Comparison of ENCODE assay signal across 29 cellular contexts in the genomic region with DNA sequence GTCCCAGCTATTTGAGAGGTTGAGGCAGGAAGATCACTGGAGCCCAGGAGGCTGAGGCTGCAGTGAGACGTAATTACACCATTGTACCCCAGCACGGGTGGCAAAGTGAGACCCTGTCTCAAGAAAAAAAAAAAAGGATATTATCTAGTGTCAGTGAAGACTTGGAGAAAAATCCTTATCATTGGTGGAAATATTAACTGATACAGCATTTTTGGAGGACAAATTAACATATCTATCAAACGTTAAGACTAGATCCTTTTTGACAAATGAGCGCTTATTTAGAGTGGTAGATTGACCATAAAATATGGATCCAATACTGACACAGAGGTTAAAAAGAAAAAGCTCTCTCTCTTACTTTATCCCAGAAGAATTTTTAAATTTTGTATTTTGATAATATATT.
"Had no signal": no experiment of that assay in that cellular context is flagged by ENCODE, and none has a peak within 500 bp of the region (broad histone marks: within the 10 kb centered on the region; RNA-seq: fewer than 3 reads in every experiment).

No MANE protein-coding gene starts in this region.

- H3K27ac Mint-ChIP-seq: stimulated activated effector memory CD8-positive, alpha-beta T cell treated with anti-CD3 and anti-CD28 coated beads, Interleukin-12 subunit alpha, Interleukin-12 subunit beta, amount 100 ng/mL, for 72 hours; stimulated activated memory B cell treated with anti-CD40 and anti-IgM and Interleukin-4, amounts not matched to agents 10 μg/mL and 1 μg/mL and 100 μg/mL, for 72 hours; stimulated activated naive B cell treated with anti-CD40 and anti-IgM and Interleukin-4, amounts not matched to agents 10 μg/mL and 1 μg/mL and 100 μg/mL, for 72 hours; stimulated activated naive CD8-positive, alpha-beta T cell treated with anti-CD3 and anti-CD28 coated beads, Interleukin-15, Interleukin-2, amounts not matched to agents 100 ng/mL and 50 ng/mL, for 24 hours; type B pancreatic cell had no signal

- H3K27me3 Mint-ChIP-seq: stimulated activated memory B cell treated with anti-CD40 and anti-IgM and Interleukin-4, amounts not matched to agents 10 μg/mL and 1 μg/mL and 100 μg/mL, for 72 hours; stimulated activated naive B cell treated with anti-CD40 and anti-IgM and Interleukin-4, amounts not matched to agents 10 μg/mL and 1 μg/mL and 100 μg/mL, for 72 hours; stimulated activated naive CD8-positive, alpha-beta T cell treated with anti-CD3 and anti-CD28 coated beads, Interleukin-15, amount 100 ng/mL, for 72 hours; stimulated activated naive CD8-positive, alpha-beta T cell treated with anti-CD3 and anti-CD28 coated beads, Interleukin-15, Interleukin-2, amounts not matched to agents 100 ng/mL and 50 ng/mL, for 24 hours; type B pancreatic cell had no signal

- ATAC-seq: stimulated activated effector memory CD8-positive, alpha-beta T cell treated with anti-CD3 and anti-CD28 coated beads, Interleukin-12 subunit alpha, Interleukin-12 subunit beta, amount 100 ng/mL, for 72 hours; stimulated activated memory B cell treated with anti-CD40 and anti-IgM and Interleukin-4, amounts not matched to agents 10 μg/mL and 1 μg/mL and 100 μg/mL, for 72 hours; stimulated activated naive B cell treated with anti-CD40 and anti-IgM and Interleukin-4, amounts not matched to agents 10 μg/mL and 1 μg/mL and 100 μg/mL, for 72 hours; stimulated activated naive CD8-positive, alpha-beta T cell treated with anti-CD3 and anti-CD28 coated beads, Interleukin-15, amount 100 ng/mL, for 72 hours; stimulated activated naive CD8-positive, alpha-beta T cell treated with anti-CD3 and anti-CD28 coated beads, Interleukin-15, Interleukin-2, amounts not matched to agents 100 U/mL and 50 U/mL, for 24 hours; upper lobe of right lung had no signal

- FAIRE-seq: urothelium cell line had no signal

- H3K9me3 Mint-ChIP-seq: stimulated activated effector memory CD8-positive, alpha-beta T cell treated with anti-CD3 and anti-CD28 coated beads, Interleukin-12 subunit alpha, Interleukin-12 subunit beta, amount 100 ng/mL, for 72 hours; stimulated activated memory B cell treated with anti-CD40 and anti-IgM and Interleukin-4, amounts not matched to agents 10 μg/mL and 1 μg/mL and 100 μg/mL, for 72 hours; stimulated activated naive B cell treated with anti-CD40 and anti-IgM and Interleukin-4, amounts not matched to agents 10 μg/mL and 1 μg/mL and 100 μg/mL, for 72 hours; stimulated activated naive CD8-positive, alpha-beta T cell treated with anti-CD3 and anti-CD28 coated beads, Interleukin-15, amount 100 ng/mL, for 72 hours; stimulated activated naive CD8-positive, alpha-beta T cell treated with anti-CD3 and anti-CD28 coated beads, Interleukin-15, Interleukin-2, amounts not matched to agents 100 ng/mL and 50 ng/mL, for 24 hours; type B pancreatic cell had no signal

- H3K4me1 ChIP-seq: stomach, suprapubic skin, testis, thyroid gland, tibial artery, tibial nerve, transverse colon, upper lobe of left lung, upper lobe of right lung, uterus, vagina had no signal

- H3K9me3 ChIP-seq: stomach, suprapubic skin, testis, thoracic aorta, thyroid gland, tibial artery, tibial nerve, transverse colon, upper lobe of left lung, upper lobe of right lung, uterus, vagina had no signal

- H3K4me3 Mint-ChIP-seq: stimulated activated effector memory CD8-positive, alpha-beta T cell treated with anti-CD3 and anti-CD28 coated beads, Interleukin-12 subunit alpha, Interleukin-12 subunit beta, amount 100 ng/mL, for 72 hours; stimulated activated memory B cell treated with anti-CD40 and anti-IgM and Interleukin-4, amounts not matched to agents 10 μg/mL and 1 μg/mL and 100 μg/mL, for 72 hours; stimulated activated naive B cell treated with anti-CD40 and anti-IgM and Interleukin-4, amounts not matched to agents 10 μg/mL and 1 μg/mL and 100 μg/mL, for 72 hours; stimulated activated naive CD8-positive, alpha-beta T cell treated with anti-CD3 and anti-CD28 coated beads, Interleukin-15, amount 100 ng/mL, for 72 hours; stimulated activated naive CD8-positive, alpha-beta T cell treated with anti-CD3 and anti-CD28 coated beads, Interleukin-15, Interleukin-2, amounts not matched to agents 100 ng/mL and 50 ng/mL, for 24 hours; type B pancreatic cell had no signal

- H3K4me3 ChIP-seq: stomach, suprapubic skin, testis, thoracic aorta, thyroid gland, tibial artery, tibial nerve, transverse colon, upper lobe of left lung, upper lobe of right lung, uterus, vagina had no signal

- H3K4me1 Mint-ChIP-seq: stimulated activated effector memory CD8-positive, alpha-beta T cell treated with anti-CD3 and anti-CD28 coated beads, Interleukin-12 subunit alpha, Interleukin-12 subunit beta, amount 100 ng/mL, for 72 hours; stimulated activated memory B cell treated with anti-CD40 and anti-IgM and Interleukin-4, amounts not matched to agents 10 μg/mL and 1 μg/mL and 100 μg/mL, for 72 hours; stimulated activated naive CD8-positive, alpha-beta T cell treated with anti-CD3 and anti-CD28 coated beads, Interleukin-15, amount 100 ng/mL, for 72 hours had no signal

- H3K36me3 Mint-ChIP-seq: stimulated activated effector memory CD8-positive, alpha-beta T cell treated with anti-CD3 and anti-CD28 coated beads, Interleukin-12 subunit alpha, Interleukin-12 subunit beta, amount 100 ng/mL, for 72 hours; stimulated activated memory B cell treated with anti-CD40 and anti-IgM and Interleukin-4, amounts not matched to agents 10 μg/mL and 1 μg/mL and 100 μg/mL, for 72 hours; stimulated activated naive B cell treated with anti-CD40 and anti-IgM and Interleukin-4, amounts not matched to agents 10 μg/mL and 1 μg/mL and 100 μg/mL, for 72 hours; type B pancreatic cell had no signal

- H3K27me3 ChIP-seq: stomach, suprapubic skin, testis, thyroid gland, tibial artery, tibial nerve, transverse colon, upper lobe of left lung, upper lobe of right lung, uterus, vagina had no signal

- DNase-seq: stimulated activated CD4-positive, alpha-beta T cell treated with anti-CD3 and anti-CD28 coated beads, Interleukin-2, amount 100 ng/mL, for 48 hours; stimulated activated CD4-positive, alpha-beta T cell treated with anti-CD3 and anti-CD28 coated beads, Interleukin-4, amount 100 ng/mL, for 1 hour; stimulated activated CD4-positive, alpha-beta T cell treated with anti-CD3 and anti-CD28 coated beads, Interleukin-4, amount 100 ng/mL, for 24 hours; stimulated activated CD4-positive, alpha-beta T cell treated with anti-CD3 and anti-CD28 coated beads, Interleukin-4, amount 100 ng/mL, for 4 hours; stimulated activated CD8-positive, alpha-beta memory T cell treated with anti-CD3 and anti-CD28 coated beads, Interleukin-4, amount 100 ng/mL, for 48 hours; stimulated activated naive B cell treated with anti-CD40 and anti-IgM and Interleukin-4, amounts not matched to agents 10 μg/mL and 1 μg/mL and 100 μg/mL, for 72 hours; stimulated activated naive CD4-positive, alpha-beta T cell; stimulated activated naive CD4-positive, alpha-beta T cell treated with Interleukin-2 at 50 U/mL for 16 hours; stimulated activated naive CD8-positive, alpha-beta T cell treated with anti-CD3 and anti-CD28 coated beads, Interleukin-15, amount 100 ng/mL, for 72 hours; stimulated activated naive CD8-positive, alpha-beta T cell treated with anti-CD3 and anti-CD28 coated beads, Interleukin-15, Interleukin-2, amounts not matched to agents 100 U/mL and 50 U/mL, for 24 hours; stomach; substantia nigra; testis; thyroid gland; tibial artery; transverse colon; trophoblast cell; upper lobe of left lung; upper lobe of right lung; uterus had no signal

- H3K27ac ChIP-seq: stomach, suprapubic skin, testis, thoracic aorta, thyroid gland, tibial artery, tibial nerve, transverse colon, upper lobe of left lung, upper lobe of right lung, uterus, vagina had no signal

- H3K36me3 ChIP-seq: stomach, suprapubic skin, thoracic aorta, thyroid gland, tibial artery, tibial nerve, transverse colon, upper lobe of left lung, upper lobe of right lung, uterus, vagina had no signal
